In the genomic region with DNA sequence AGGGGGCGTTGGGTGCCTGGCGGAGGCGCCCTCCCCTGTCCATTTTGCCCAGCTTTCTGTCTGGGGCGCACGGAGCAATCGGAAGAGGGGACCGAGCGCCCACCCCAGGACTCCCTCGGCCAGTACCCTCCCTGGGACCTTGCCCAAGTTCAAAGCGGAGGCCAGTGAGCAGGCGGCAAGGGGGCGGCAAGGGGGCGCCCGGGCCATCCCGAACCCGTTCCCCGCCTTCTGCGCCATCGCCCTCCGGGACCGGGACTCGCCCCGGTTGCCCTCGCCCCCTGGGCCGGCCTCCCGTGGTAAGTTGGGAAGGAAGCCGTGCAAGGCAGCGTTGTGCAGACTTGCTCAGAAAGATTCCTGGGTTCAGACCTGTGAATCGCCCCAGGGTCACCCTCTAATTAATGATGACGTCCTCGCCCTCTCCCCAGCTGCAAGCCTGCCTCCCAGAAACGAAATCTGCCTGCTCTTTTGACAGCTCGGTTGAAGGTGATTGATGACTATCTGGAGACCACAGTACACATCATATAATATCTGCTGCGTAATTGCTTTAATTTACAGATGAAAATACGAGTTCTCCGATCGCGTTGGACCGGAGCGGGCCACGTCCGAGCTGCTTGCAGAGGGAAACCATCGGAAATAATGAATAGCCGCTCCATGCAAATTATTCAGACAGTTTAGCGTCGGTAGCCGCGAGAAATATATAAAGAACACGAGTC, we compare ENCODE assay signal across 11 cellular contexts. TPM values are rescaled to one million over a fixed set of nuclear protein-coding genes. Genes with fewer than 3 reads are reported as not detected.
DNase-seq lines count a peak whose midpoint lies in the region; ATAC-seq and TF ChIP-seq lines count a peak whose summit lies in the region.
"Had no signal": no experiment of that assay in that cellular context is flagged by ENCODE, and none has a peak within 500 bp of the region (broad histone marks: within the 10 kb centered on the region; RNA-seq: fewer than 3 reads in every experiment).

No MANE protein-coding gene starts in this region.

- H2AFZ ChIP-seq in OCI-LY7 (ENCODE audit: low read length), result no peak overlapping the region

- 2 to 6% (median 2%) methylated on average over 36 to 49 of the region's 49 CpGs for WGBS in ovary, 3 donors

- no peaks in the 10 kb centered on the region for H3K27me3 ChIP-seq in ovary

- H3K9me2 ChIP-seq in OCI-LY7 (ENCODE audit: insufficient read depth, low read length), result no peaks in the 10 kb centered on the region

- CTCF ChIA-PET in WTC11 (lab: Charles Lee), result interaction anchor here (0.7 to 2.7 kb wide), 3 partner anchors 66 to 121 kb away, joined by 3 to 7 read pairs (median 3); no protein-coding TSS in a partner anchor
- CTCF ChIA-PET in OCI-LY7 (lab: Charles Lee; ENCODE audit: unreplicated experiment), result no interaction called here

- intact Hi-C loops in OCI-LY7 (cut with micrococcal nuclease; ENCODE audit: unreplicated experiment) (no loop called here), ovary (cut with DNase I) (no loop called here)

- H3K27ac Mint-ChIP-seq in activated T-cell treated with anti-CD3 and anti-CD28 coated beads, Interleukin-2, amount 50 U/mL, for 72 hours, result no peak overlapping the region
- H3K27ac Mint-ChIP-seq in WTC11, result no peak overlapping the region
- no peak overlapping the region for H3K27ac Mint-ChIP-seq in stimulated activated naive CD8-positive, alpha-beta T cell treated with anti-CD3 and anti-CD28 coated beads, Interleukin-15, amount 100 ng/mL, for 72 hours

- no peaks in the 10 kb centered on the region for H3K36me3 ChIP-seq in OCI-LY7 (ENCODE audit: insufficient read depth, low read length)
- H3K36me3 ChIP-seq in ovary, result no peaks in the 10 kb centered on the region

- H3K36me3 Mint-ChIP-seq in activated T-cell treated with anti-CD3 and anti-CD28 coated beads, Interleukin-2, amount 50 U/mL, for 72 hours (ENCODE audit: insufficient read depth in 2 of 2), result peaks cover 0 to 3% of the 10 kb centered on the region in 2 donors
- no peaks in the 10 kb centered on the region for H3K36me3 Mint-ChIP-seq in activated T-cell treated with anti-CD3 and anti-CD28 coated beads, Interleukin-2, amount 50 U/mL, for 4 hours (ENCODE audit: insufficient read depth)
- peaks cover 11% of the 10 kb centered on the region for H3K36me3 Mint-ChIP-seq in WTC11

- BruUV-seq in OCI-LY7 (replicated peaks; lab: Mats Ljungman, UMichigan), result no TSS peak

- no peak for TF ChIP-seq EP300 in ovary (IDR thresholded peaks at IDR 0.05)

- ATAC-seq in activated T-cell treated with anti-CD3 and anti-CD28 coated beads, Interleukin-2, amount 50 U/mL, for 72 hours (replicated peaks in 1 of 2), result no peak
- ATAC-seq in activated T-cell treated with anti-CD3 and anti-CD28 coated beads, Interleukin-2, amount 50 U/mL, for 4 hours, result no peak
- ATAC-seq in WTC11 (peak; percentile 1; the same call in 1 of the 2 replicates), GM21515 (IDR thresholded peaks at IDR 0.05; ENCODE audit: unreplicated experiment) (no peak)
- peak; percentile 18 for ATAC-seq in stimulated activated naive CD8-positive, alpha-beta T cell treated with anti-CD3 and anti-CD28 coated beads, Interleukin-15, amount 100 ng/mL, for 72 hours

- peaks cover 11% of the 10 kb centered on the region for H3K4me1 Mint-ChIP-seq in activated T-cell treated with anti-CD3 and anti-CD28 coated beads, Interleukin-2, amount 50 U/mL, for 72 hours (ENCODE audit: low read depth)
- peaks cover 10% of the 10 kb centered on the region for H3K4me1 Mint-ChIP-seq in activated T-cell treated with anti-CD3 and anti-CD28 coated beads, Interleukin-2, amount 50 U/mL, for 4 hours (ENCODE audit: low read depth)
- H3K4me1 Mint-ChIP-seq in WTC11, result peaks cover 36% of the 10 kb centered on the region
- peaks cover 45% of the 10 kb centered on the region for H3K4me1 Mint-ChIP-seq in stimulated activated naive CD8-positive, alpha-beta T cell treated with anti-CD3 and anti-CD28 coated beads, Interleukin-15, amount 100 ng/mL, for 72 hours

- H4K20me1 ChIP-seq in OCI-LY7 (ENCODE audit: insufficient read depth, low read length), result no peaks in the 10 kb centered on the region

- H3K79me2 ChIP-seq in OCI-LY7 (ENCODE audit: insufficient read depth, low read depth, low read length), result no peaks in the 10 kb centered on the region

- peaks cover 55% of the 10 kb centered on the region for H3K27me3 Mint-ChIP-seq in activated T-cell treated with anti-CD3 and anti-CD28 coated beads, Interleukin-2, amount 50 U/mL, for 72 hours (ENCODE audit: low read depth)
- peaks cover 52% of the 10 kb centered on the region for H3K27me3 Mint-ChIP-seq in activated T-cell treated with anti-CD3 and anti-CD28 coated beads, Interleukin-2, amount 50 U/mL, for 4 hours (ENCODE audit: low read depth)
- peaks cover 91% of the 10 kb centered on the region for H3K27me3 Mint-ChIP-seq in WTC11 (ENCODE audit: low read depth)
- peaks cover 93% of the 10 kb centered on the region for H3K27me3 Mint-ChIP-seq in stimulated activated naive CD8-positive, alpha-beta T cell treated with anti-CD3 and anti-CD28 coated beads, Interleukin-15, amount 100 ng/mL, for 72 hours

- TF ChIP-seq POLR2A in ovary (IDR thresholded peaks at IDR 0.05), result no peak

- H3K9me3 Mint-ChIP-seq in activated T-cell treated with anti-CD3 and anti-CD28 coated beads, Interleukin-2, amount 50 U/mL, for 72 hours, result no peaks in the 10 kb centered on the region
- no peaks in the 10 kb centered on the region for H3K9me3 Mint-ChIP-seq in activated T-cell treated with anti-CD3 and anti-CD28 coated beads, Interleukin-2, amount 50 U/mL, for 4 hours
- H3K9me3 Mint-ChIP-seq in WTC11, result no peaks in the 10 kb centered on the region
- no peaks in the 10 kb centered on the region for H3K9me3 Mint-ChIP-seq in stimulated activated naive CD8-positive, alpha-beta T cell treated with anti-CD3 and anti-CD28 coated beads, Interleukin-15, amount 100 ng/mL, for 72 hours

- peaks cover 4% of the 10 kb centered on the region for H3K9me3 ChIP-seq in iPS-18c (ENCODE audit: control insufficient read depth, insufficient read depth, low read length)
- no peaks in the 10 kb centered on the region for H3K9me3 ChIP-seq in OCI-LY7 (ENCODE audit: low read length)
- no peaks in the 10 kb centered on the region for H3K9me3 ChIP-seq in ovary

- H3K4me1 ChIP-seq in OCI-LY7 (ENCODE audit: insufficient read depth, low read length, poor library complexity, severe bottlenecking) (no peaks in the 10 kb centered on the region), ovary (ENCODE audit: insufficient read depth) (peaks cover 4% of the 10 kb centered on the region)

- TF ChIP-seq CTCF in WTC11 (IDR thresholded peaks at IDR 0.05) (no peak), OCI-LY7 (conservative IDR thresholded peaks at IDR 0.05; ENCODE audit: low read length) (no peak), ovary (IDR thresholded peaks at IDR 0.05) (no peak)

- POLR2A ChIA-PET in WTC11 (lab: Charles Lee), result interaction anchor here (0.5 kb wide), 1 partner anchor 725 kb away, joined by 4 read pairs; no protein-coding TSS in a partner anchor
- POLR2A ChIA-PET in OCI-LY7 (lab: Charles Lee), result no interaction called here

- H3K4me3 ChIP-seq in iPS-18c (ENCODE audit: insufficient read depth, low read depth, low read length) (peak overlapping the region; percentile 46), OCI-LY7 (ENCODE audit: low read depth, low read length, poor library complexity, severe bottlenecking) (no peak overlapping the region), ovary (no peak overlapping the region)

- no peak for DNase-seq in activated T-cell treated with anti-CD3 and anti-CD28 coated beads, Interleukin-2, amount 50 U/mL, for 72 hours
- no peak for DNase-seq in activated T-cell treated with anti-CD3 and anti-CD28 coated beads, Interleukin-2, amount 50 U/mL, for 4 hours
- DNase-seq in WTC11 (ENCODE audit: low spot score) (no peak), OCI-LY7 (ENCODE audit: low spot score) (no peak), ovary (no peak)
- no peak for DNase-seq in stimulated activated naive CD8-positive, alpha-beta T cell treated with anti-CD3 and anti-CD28 coated beads, Interleukin-15, amount 100 ng/mL, for 72 hours
- DNase-seq: C1 segment of cervical spinal cord had no signal

- H3K4me2 ChIP-seq in OCI-LY7 (ENCODE audit: low read length), result no peak overlapping the region

- peak overlapping the region; percentile 15 to 36 for H3K4me3 Mint-ChIP-seq in activated T-cell treated with anti-CD3 and anti-CD28 coated beads, Interleukin-2, amount 50 U/mL, for 72 hours
- H3K4me3 Mint-ChIP-seq in activated T-cell treated with anti-CD3 and anti-CD28 coated beads, Interleukin-2, amount 50 U/mL, for 4 hours, result no peak overlapping the region
- H3K4me3 Mint-ChIP-seq in WTC11, result peak overlapping the region; percentile 78
- peak overlapping the region in 1 of 2 donors; percentile 24 for H3K4me3 Mint-ChIP-seq in stimulated activated naive CD8-positive, alpha-beta T cell treated with anti-CD3 and anti-CD28 coated beads, Interleukin-15, amount 100 ng/mL, for 72 hours

- H3K27ac ChIP-seq in OCI-LY7 (ENCODE audit: low read depth, low read length, poor library complexity, severe bottlenecking) (no peak overlapping the region), ovary (no peak overlapping the region)

TF ChIP-seq in WTC11, 78 proteins besides CTCF, POLR2A, EP300 and RAD21 (continues in another document):
- TF ChIP-seq SMAD4 (CRISPR knock-in tag; IDR thresholded peaks at IDR 0.05) (no peak), JUN (CRISPR knock-in tag; IDR thresholded peaks at IDR 0.05) (no peak)

RNA-seq across cellular contexts. Expression of gene IRX4, which starts 1.4 kb away (rescaled TPM):
- not detected for total RNA-seq in activated T-cell treated with anti-CD3 and anti-CD28 coated beads, Interleukin-2, amount 50 U/mL, for 72 hours
- total RNA-seq in activated T-cell treated with anti-CD3 and anti-CD28 coated beads, Interleukin-2, amount 50 U/mL, for 4 hours, result not detected
- total RNA-seq in WTC11 (2021), result 7.0 to 9.0 TPM (median 7.6 TPM) in 3 replicates
- total RNA-seq in OCI-LY7 (2014; rRNA removed; shearing (Covaris generic)), result not detected in 2 replicates
- not detected in 2 replicates for total RNA-seq in OCI-LY7 (2022)
- under 1 TPM in 1 of 7 donors, not detected in 6; 0.23 TPM for total RNA-seq in ovary
- not detected for polyA plus RNA-seq in ovary
- total RNA-seq: HT1080, lung microvascular endothelial cell had no signal

Comparison
In these comparisons a context has a peak if more than half of its experiments do, and no peak if none do; other contexts are left out.
1. ATAC-seq: peak in WTC11 (single experiment) and stimulated activated naive CD8-positive, alpha-beta T cell treated with anti-CD3 and anti-CD28 coated beads, Interleukin-15, amount 100 ng/mL, for 72 hours (single experiment); none in activated T-cell treated with anti-CD3 and anti-CD28 coated beads, Interleukin-2, amount 50 U/mL, for 72 hours (0 of 2), activated T-cell treated with anti-CD3 and anti-CD28 coated beads, Interleukin-2, amount 50 U/mL, for 4 hours (0 of 2) and GM21515 (single experiment).